Comparison of ENCODE assay signal across 1 cellular context in the genomic region with DNA sequence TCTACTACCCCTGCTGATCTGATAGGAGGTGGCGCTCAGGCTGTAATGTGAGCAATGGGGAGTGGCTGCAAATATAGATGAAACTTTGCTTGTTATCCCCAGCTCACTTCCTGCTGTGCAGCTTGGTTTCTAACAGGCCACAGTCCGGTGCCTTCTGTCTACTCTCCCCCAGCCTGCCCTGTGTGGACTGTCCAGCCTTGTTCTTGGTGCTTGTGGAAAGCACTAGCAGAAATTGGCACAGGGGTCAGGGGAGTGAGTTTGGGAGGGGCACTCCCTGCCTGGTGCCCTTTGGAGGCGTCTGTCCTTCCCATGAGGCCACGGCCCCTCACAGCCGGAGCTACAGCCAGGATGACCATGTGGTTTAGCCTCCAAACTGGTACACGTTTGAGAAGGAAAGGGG.
TF ChIP-seq lines count a peak whose summit lies in the region.

No MANE protein-coding gene starts in this region.

TF ChIP-seq in K562, 482 proteins besides CTCF, POLR2A, EP300 and RAD21 (continued from another document):
- TF ChIP-seq, protein P1, sequence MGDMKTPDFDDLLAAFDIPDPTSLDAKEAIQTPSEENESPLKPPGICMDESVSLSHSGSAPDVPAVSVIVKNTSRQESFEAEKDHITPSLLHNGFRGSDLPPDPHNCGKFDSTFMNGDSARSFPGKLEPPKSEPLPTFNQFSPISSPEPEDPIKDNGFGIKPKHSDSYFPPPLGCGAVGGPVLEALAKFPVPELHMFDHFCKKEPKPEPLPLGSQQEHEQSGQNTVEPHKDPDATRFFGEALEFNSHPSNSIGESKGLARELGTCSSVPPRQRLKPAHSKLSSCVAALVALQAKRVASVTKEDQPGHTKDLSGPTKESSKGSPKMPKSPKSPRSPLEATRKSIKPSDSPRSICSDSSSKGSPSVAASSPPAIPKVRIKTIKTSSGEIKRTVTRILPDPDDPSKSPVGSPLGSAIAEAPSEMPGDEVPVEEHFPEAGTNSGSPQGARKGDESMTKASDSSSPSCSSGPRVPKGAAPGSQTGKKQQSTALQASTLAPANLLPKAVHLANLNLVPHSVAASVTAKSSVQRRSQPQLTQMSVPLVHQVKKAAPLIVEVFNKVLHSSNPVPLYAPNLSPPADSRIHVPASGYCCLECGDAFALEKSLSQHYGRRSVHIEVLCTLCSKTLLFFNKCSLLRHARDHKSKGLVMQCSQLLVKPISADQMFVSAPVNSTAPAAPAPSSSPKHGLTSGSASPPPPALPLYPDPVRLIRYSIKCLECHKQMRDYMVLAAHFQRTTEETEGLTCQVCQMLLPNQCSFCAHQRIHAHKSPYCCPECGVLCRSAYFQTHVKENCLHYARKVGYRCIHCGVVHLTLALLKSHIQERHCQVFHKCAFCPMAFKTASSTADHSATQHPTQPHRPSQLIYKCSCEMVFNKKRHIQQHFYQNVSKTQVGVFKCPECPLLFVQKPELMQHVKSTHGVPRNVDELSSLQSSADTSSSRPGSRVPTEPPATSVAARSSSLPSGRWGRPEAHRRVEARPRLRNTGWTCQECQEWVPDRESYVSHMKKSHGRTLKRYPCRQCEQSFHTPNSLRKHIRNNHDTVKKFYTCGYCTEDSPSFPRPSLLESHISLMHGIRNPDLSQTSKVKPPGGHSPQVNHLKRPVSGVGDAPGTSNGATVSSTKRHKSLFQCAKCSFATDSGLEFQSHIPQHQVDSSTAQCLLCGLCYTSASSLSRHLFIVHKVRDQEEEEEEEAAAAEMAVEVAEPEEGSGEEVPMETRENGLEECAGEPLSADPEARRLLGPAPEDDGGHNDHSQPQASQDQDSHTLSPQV (IDR thresholded peaks at IDR 0.05), result peak; percentile 76
- TF ChIP-seq KLF10 (CRISPR knock-in tag; IDR thresholded peaks at IDR 0.05) (no peak), ARID3A (IDR thresholded peaks at IDR 0.05; ENCODE audit: borderline replicate concordance, low read depth, low read length) (no peak), TAF15 (IDR thresholded peaks at IDR 0.05; ENCODE audit: low read depth, low read length) (no peak), ATF7 (IDR thresholded peaks at IDR 0.05) (no peak), SMARCA4 (IDR thresholded peaks at IDR 0.05) (no peak), ZNF609 (CRISPR knock-in tag; IDR thresholded peaks at IDR 0.05; ENCODE audit: borderline replicate concordance) (no peak), VEZF1 (CRISPR knock-in tag; IDR thresholded peaks at IDR 0.05) (0 out of 2 replicates have a peak, but pooled peaks have one; percentile 20)
TF ChIP-seq in K562: peak in this region for 15.
